In the genomic region with DNA sequence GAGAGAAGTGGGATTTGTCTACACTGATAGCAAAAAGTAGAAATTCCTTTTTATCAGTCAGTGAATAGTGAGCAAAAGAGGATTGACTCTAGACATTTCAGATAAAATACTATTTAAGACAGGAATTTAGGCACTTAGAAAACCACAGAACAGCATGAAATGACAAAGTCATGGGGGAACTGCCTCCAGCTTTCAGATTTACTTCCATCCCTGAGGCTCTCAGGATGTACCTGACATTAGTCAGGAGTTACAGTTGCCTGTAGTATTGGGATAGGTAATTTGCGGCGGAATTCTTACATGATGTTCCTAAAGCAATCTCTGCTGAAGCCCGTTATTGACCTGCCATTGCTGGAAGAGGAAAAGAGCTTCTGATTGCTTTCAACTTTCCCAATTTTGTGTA, we compare ENCODE assay signal across 24 cellular contexts.
"Had no signal": no experiment of that assay in that cellular context is flagged by ENCODE, and none has a peak within 500 bp of the region (broad histone marks: within the 10 kb centered on the region; RNA-seq: fewer than 3 reads in every experiment).

No MANE protein-coding gene starts in this region.

- H3K36me3 Mint-ChIP-seq: naive thymus-derived CD8-positive, alpha-beta T cell; stimulated activated naive B cell treated with anti-CD40 and anti-IgM and Interleukin-4, amounts not matched to agents 10 μg/mL and 1 μg/mL and 100 μg/mL, for 72 hours had no signal

- H3K27ac ChIP-seq: heart right ventricle, hepatocyte, left ventricle myocardium inferior, neutrophil, parathyroid adenoma, psoas muscle, right lobe of liver, stomach, testis, thyroid gland, transverse colon, upper lobe of right lung had no signal

- H3K9me3 Mint-ChIP-seq: nephron, neural crest cell had no signal

- H3K4me3 Mint-ChIP-seq: naive thymus-derived CD8-positive, alpha-beta T cell; nephron; neural crest cell; stimulated activated naive B cell treated with anti-CD40 and anti-IgM and Interleukin-4, amounts not matched to agents 10 μg/mL and 1 μg/mL and 100 μg/mL, for 72 hours had no signal

- H2AFZ ChIP-seq: hepatocyte, parathyroid adenoma had no signal

- H3K27ac Mint-ChIP-seq: naive thymus-derived CD8-positive, alpha-beta T cell; nephron; stimulated activated naive B cell treated with anti-CD40 and anti-IgM and Interleukin-4, amounts not matched to agents 10 μg/mL and 1 μg/mL and 100 μg/mL, for 72 hours had no signal

- H3K27me3 Mint-ChIP-seq: naive thymus-derived CD8-positive, alpha-beta T cell; stimulated activated naive B cell treated with anti-CD40 and anti-IgM and Interleukin-4, amounts not matched to agents 10 μg/mL and 1 μg/mL and 100 μg/mL, for 72 hours had no signal

- H3K9me3 ChIP-seq: heart right ventricle, left ventricle myocardium inferior, neutrophil, psoas muscle, right lobe of liver, stomach, testis, thyroid gland, transverse colon, upper lobe of right lung had no signal

- ATAC-seq: heart right ventricle; naive thymus-derived CD8-positive, alpha-beta T cell; psoas muscle; right lobe of liver; stimulated activated naive B cell treated with anti-CD40 and anti-IgM and Interleukin-4, amounts not matched to agents 10 μg/mL and 1 μg/mL and 100 μg/mL, for 72 hours; stimulated activated naive CD8-positive, alpha-beta T cell treated with anti-CD3 and anti-CD28 coated beads, Interleukin-15, Interleukin-2, amounts not matched to agents 100 U/mL and 50 U/mL, for 24 hours; upper lobe of right lung had no signal

- H3K9ac ChIP-seq: parathyroid adenoma had no signal

- H3K27me3 ChIP-seq: heart right ventricle, hepatocyte, neutrophil, right lobe of liver, stomach, testis, thyroid gland, transverse colon, upper lobe of right lung had no signal

- H3K4me2 ChIP-seq: hepatocyte had no signal

- H3K4me1 Mint-ChIP-seq: naive thymus-derived CD8-positive, alpha-beta T cell; nephron; neural crest cell; stimulated activated naive B cell treated with anti-CD40 and anti-IgM and Interleukin-4, amounts not matched to agents 10 μg/mL and 1 μg/mL and 100 μg/mL, for 72 hours had no signal

- H3K4me1 ChIP-seq: heart right ventricle, left ventricle myocardium inferior, parathyroid adenoma, psoas muscle, right lobe of liver, stomach, testis, thyroid gland, transverse colon, upper lobe of right lung had no signal

- H3K79me2 ChIP-seq: hepatocyte, parathyroid adenoma had no signal

- H3K36me3 ChIP-seq: heart right ventricle, left ventricle myocardium inferior, neutrophil, right lobe of liver, stomach, thyroid gland, transverse colon, upper lobe of right lung had no signal

- DNase-seq: heart right ventricle; left ventricle myocardium inferior; midbrain; naive thymus-derived CD8-positive, alpha-beta T cell; occipital lobe; psoas muscle; right lobe of liver; stimulated activated CD4-positive, alpha-beta T cell treated with anti-CD3 and anti-CD28 coated beads, Interleukin-12 subunit alpha, Interleukin-12 subunit beta, amount 100 ng/mL, for 4 hours; stimulated activated CD4-positive, alpha-beta T cell treated with anti-CD3 and anti-CD28 coated beads, Interleukin-15, amount 100 ng/mL, for 24 hours; stimulated activated CD4-positive, alpha-beta T cell treated with anti-CD3 and anti-CD28 coated beads, Interleukin-2, amount 100 ng/mL, for 24 hours; stimulated activated CD4-positive, alpha-beta T cell treated with anti-CD3 and anti-CD28 coated beads, Interleukin-4, amount 100 ng/mL, for 1 hour; stimulated activated naive B cell treated with anti-CD40 and anti-IgM and Interleukin-4, amounts not matched to agents 10 μg/mL and 1 μg/mL and 100 μg/mL, for 72 hours; stimulated activated naive CD8-positive, alpha-beta T cell treated with anti-CD3 and anti-CD28 coated beads, Interleukin-15, Interleukin-2, amounts not matched to agents 100 U/mL and 50 U/mL, for 24 hours; stomach; testis; thyroid gland; transverse colon; upper lobe of right lung had no signal

- H3K4me3 ChIP-seq: heart right ventricle, hepatocyte, left ventricle myocardium inferior, lung, psoas muscle, right lobe of liver, stomach, testis, thyroid gland, transverse colon, upper lobe of right lung had no signal
